1 cellular context compared by ENCODE assay signal in genomic region chr12:106248849-106249371, GRCh38.
TF ChIP-seq lines count a peak whose summit lies in the region.

No MANE protein-coding gene starts in this region.

TF ChIP-seq in HepG2, 621 proteins besides CTCF, POLR2A, EP300 and RAD21 (continued from another document):
- TF ChIP-seq, protein P1, sequence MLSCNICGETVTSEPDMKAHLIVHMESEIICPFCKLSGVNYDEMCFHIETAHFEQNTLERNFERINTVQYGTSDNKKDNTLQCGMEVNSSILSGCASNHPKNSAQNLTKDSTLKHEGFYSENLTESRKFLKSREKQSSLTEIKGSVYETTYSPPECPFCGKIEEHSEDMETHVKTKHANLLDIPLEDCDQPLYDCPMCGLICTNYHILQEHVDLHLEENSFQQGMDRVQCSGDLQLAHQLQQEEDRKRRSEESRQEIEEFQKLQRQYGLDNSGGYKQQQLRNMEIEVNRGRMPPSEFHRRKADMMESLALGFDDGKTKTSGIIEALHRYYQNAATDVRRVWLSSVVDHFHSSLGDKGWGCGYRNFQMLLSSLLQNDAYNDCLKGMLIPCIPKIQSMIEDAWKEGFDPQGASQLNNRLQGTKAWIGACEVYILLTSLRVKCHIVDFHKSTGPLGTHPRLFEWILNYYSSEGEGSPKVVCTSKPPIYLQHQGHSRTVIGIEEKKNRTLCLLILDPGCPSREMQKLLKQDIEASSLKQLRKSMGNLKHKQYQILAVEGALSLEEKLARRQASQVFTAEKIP (CRISPR knock-in tag; IDR thresholded peaks at IDR 0.05; ENCODE audit: borderline replicate concordance), result no peak
- TF ChIP-seq ZNF546 (CRISPR knock-in tag; conservative IDR thresholded peaks at IDR 0.05), result no peak
- no peak for TF ChIP-seq BORCS8-MEF2B (CRISPR knock-in tag; IDR thresholded peaks at IDR 0.05)
- TF ChIP-seq FOXA1 (IDR thresholded peaks at IDR 0.05), result no peak
- TF ChIP-seq FOXA1 (CRISPR knock-in tag; IDR thresholded peaks at IDR 0.05), result no peak
- TF ChIP-seq ZNF142 (CRISPR knock-in tag; IDR thresholded peaks at IDR 0.05), result no peak
TF ChIP-seq in HepG2: peak in this region for 6.
